1 cellular context compared by ENCODE assay signal in the genomic region with DNA sequence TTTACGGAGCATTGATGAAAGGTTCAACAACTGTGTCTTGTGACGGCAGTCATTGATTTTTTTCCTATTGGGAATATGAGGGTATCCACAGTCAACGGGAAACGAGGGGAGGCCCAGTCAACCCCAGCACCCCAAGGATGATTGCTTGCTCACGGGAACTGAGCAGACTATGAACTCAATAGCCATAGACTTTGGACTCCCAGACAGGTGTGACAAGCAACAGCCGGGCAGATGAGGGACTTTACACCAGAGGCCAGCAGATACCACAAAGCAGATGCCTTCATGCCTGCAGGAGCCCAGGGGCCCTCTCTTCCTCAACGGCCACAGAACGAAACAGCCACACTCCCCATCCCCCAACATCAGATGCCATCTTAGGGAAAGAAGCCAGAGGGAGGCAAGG.
TF ChIP-seq lines count a peak whose summit lies in the region.

No MANE protein-coding gene starts in this region.

TF ChIP-seq in GM12878, 131 proteins besides CTCF, POLR2A, EP300 and RAD21 (continued from another document and continues in another):
- TF ChIP-seq, protein P1, sequence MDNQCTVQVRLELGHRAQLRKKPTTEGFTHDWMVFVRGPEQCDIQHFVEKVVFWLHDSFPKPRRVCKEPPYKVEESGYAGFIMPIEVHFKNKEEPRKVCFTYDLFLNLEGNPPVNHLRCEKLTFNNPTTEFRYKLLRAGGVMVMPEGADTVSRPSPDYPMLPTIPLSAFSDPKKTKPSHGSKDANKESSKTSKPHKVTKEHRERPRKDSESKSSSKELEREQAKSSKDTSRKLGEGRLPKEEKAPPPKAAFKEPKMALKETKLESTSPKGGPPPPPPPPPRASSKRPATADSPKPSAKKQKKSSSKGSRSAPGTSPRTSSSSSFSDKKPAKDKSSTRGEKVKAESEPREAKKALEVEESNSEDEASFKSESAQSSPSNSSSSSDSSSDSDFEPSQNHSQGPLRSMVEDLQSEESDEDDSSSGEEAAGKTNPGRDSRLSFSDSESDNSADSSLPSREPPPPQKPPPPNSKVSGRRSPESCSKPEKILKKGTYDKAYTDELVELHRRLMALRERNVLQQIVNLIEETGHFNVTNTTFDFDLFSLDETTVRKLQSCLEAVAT (IDR thresholded peaks at IDR 0.05), result 0 out of 2 replicates have a peak, but pooled peaks have one; percentile 22
- TF ChIP-seq FOS (IDR thresholded peaks at IDR 0.05; ENCODE audit: borderline replicate concordance, extremely low read depth, insufficient read length) (no peak), CHD4 (IDR thresholded peaks at IDR 0.05) (no peak), SP1 (IDR thresholded peaks at IDR 0.05; ENCODE audit: low read depth, low read length) (no peak), NR2F1 (conservative IDR thresholded peaks at IDR 0.05) (peak; percentile 43; the same call in 1 of the 2 replicates), ZNF207 (IDR thresholded peaks at IDR 0.05; ENCODE audit: borderline replicate concordance) (no peak), RBBP5 (conservative IDR thresholded peaks at IDR 0.05) (no peak), IKZF2 (IDR thresholded peaks at IDR 0.05) (peak; percentile 60 to 71; a peak in 2 of 4 replicates), TCF7 (IDR thresholded peaks at IDR 0.05; ENCODE audit: borderline replicate concordance) (no peak), HCFC1 (IDR thresholded peaks at IDR 0.05; ENCODE audit: low read length) (no peak), JUNB (IDR thresholded peaks at IDR 0.05) (no peak), DPF2 (IDR thresholded peaks at IDR 0.05) (peak; percentile 81; the same call in 1 of the 2 replicates), POU2F2 (IDR thresholded peaks at IDR 0.05; ENCODE audit: borderline replicate concordance, low read depth, low read length) (no peak), BMI1 (IDR thresholded peaks at IDR 0.05; ENCODE audit: borderline replicate concordance) (no peak), NBN (IDR thresholded peaks at IDR 0.05) (0 out of 2 replicates have a peak, but pooled peaks have one; percentile 27), CBX3 (IDR thresholded peaks at IDR 0.05; ENCODE audit: borderline replicate concordance, low read depth) (no peak), CBX5 (IDR thresholded peaks at IDR 0.05; ENCODE audit: low read depth) (no peak), TCF12 (IDR thresholded peaks at IDR 0.05; ENCODE audit: low read depth, low read length) (peak; percentile 89), GABPA (IDR thresholded peaks at IDR 0.05; ENCODE audit: low read depth) (no peak), BACH1 (IDR thresholded peaks at IDR 0.05; ENCODE audit: borderline replicate concordance) (no peak; the same call in 1 of the 2 replicates), IKZF1 (conservative IDR thresholded peaks at IDR 0.05) (peak; percentile 82), POLR2AphosphoS2 (IDR thresholded peaks at IDR 0.05; ENCODE audit: low read depth, low read length) (no peak), POLR2AphosphoS5 (IDR thresholded peaks at IDR 0.05; ENCODE audit: low read length) (no peak), MTA2 (IDR thresholded peaks at IDR 0.05; ENCODE audit: low read depth) (peak; percentile 61), RB1 (IDR thresholded peaks at IDR 0.05; ENCODE audit: borderline replicate concordance) (no peak), SMC3 (IDR thresholded peaks at IDR 0.05; ENCODE audit: borderline replicate concordance, low read length) (peak; percentile 15; the same call in 1 of the 2 replicates), SRF (IDR thresholded peaks at IDR 0.05; ENCODE audit: low read depth in 2 of 2, low read length in 2 of 2) (no peak), HDAC6 (IDR thresholded peaks at IDR 0.05; ENCODE audit: unreplicated experiment) (no peak), TAF1 (IDR thresholded peaks at IDR 0.05; ENCODE audit: borderline replicate concordance, low read depth, low read length) (no peak), ZSCAN29 (IDR thresholded peaks at IDR 0.05) (no peak), NR2C1 (IDR thresholded peaks at IDR 0.05) (no peak), PAX5 (IDR thresholded peaks at IDR 0.05; ENCODE audit: borderline replicate concordance, low read depth, low read length) (no peak), ZNF24 (IDR thresholded peaks at IDR 0.05) (no peak)
- TF ChIP-seq, protein P2, sequence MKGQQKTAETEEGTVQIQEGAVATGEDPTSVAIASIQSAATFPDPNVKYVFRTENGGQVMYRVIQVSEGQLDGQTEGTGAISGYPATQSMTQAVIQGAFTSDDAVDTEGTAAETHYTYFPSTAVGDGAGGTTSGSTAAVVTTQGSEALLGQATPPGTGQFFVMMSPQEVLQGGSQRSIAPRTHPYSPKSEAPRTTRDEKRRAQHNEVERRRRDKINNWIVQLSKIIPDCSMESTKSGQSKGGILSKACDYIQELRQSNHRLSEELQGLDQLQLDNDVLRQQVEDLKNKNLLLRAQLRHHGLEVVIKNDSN (IDR thresholded peaks at IDR 0.05; ENCODE audit: borderline replicate concordance, extremely low read length, insufficient read depth, low read depth, low read length), result no peak
- TF ChIP-seq, protein P3, sequence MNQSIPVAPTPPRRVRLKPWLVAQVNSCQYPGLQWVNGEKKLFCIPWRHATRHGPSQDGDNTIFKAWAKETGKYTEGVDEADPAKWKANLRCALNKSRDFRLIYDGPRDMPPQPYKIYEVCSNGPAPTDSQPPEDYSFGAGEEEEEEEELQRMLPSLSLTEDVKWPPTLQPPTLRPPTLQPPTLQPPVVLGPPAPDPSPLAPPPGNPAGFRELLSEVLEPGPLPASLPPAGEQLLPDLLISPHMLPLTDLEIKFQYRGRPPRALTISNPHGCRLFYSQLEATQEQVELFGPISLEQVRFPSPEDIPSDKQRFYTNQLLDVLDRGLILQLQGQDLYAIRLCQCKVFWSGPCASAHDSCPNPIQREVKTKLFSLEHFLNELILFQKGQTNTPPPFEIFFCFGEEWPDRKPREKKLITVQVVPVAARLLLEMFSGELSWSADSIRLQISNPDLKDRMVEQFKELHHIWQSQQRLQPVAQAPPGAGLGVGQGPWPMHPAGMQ (IDR thresholded peaks at IDR 0.05; ENCODE audit: borderline replicate concordance), result no peak
- TF ChIP-seq, protein P4, sequence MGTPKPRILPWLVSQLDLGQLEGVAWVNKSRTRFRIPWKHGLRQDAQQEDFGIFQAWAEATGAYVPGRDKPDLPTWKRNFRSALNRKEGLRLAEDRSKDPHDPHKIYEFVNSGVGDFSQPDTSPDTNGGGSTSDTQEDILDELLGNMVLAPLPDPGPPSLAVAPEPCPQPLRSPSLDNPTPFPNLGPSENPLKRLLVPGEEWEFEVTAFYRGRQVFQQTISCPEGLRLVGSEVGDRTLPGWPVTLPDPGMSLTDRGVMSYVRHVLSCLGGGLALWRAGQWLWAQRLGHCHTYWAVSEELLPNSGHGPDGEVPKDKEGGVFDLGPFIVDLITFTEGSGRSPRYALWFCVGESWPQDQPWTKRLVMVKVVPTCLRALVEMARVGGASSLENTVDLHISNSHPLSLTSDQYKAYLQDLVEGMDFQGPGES (IDR thresholded peaks at IDR 0.05), result no peak
- TF ChIP-seq, protein P5, sequence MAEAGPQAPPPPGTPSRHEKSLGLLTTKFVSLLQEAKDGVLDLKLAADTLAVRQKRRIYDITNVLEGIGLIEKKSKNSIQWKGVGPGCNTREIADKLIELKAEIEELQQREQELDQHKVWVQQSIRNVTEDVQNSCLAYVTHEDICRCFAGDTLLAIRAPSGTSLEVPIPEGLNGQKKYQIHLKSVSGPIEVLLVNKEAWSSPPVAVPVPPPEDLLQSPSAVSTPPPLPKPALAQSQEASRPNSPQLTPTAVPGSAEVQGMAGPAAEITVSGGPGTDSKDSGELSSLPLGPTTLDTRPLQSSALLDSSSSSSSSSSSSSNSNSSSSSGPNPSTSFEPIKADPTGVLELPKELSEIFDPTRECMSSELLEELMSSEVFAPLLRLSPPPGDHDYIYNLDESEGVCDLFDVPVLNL (IDR thresholded peaks at IDR 0.05; ENCODE audit: low read depth, low read length), result no peak
- TF ChIP-seq, protein P6, sequence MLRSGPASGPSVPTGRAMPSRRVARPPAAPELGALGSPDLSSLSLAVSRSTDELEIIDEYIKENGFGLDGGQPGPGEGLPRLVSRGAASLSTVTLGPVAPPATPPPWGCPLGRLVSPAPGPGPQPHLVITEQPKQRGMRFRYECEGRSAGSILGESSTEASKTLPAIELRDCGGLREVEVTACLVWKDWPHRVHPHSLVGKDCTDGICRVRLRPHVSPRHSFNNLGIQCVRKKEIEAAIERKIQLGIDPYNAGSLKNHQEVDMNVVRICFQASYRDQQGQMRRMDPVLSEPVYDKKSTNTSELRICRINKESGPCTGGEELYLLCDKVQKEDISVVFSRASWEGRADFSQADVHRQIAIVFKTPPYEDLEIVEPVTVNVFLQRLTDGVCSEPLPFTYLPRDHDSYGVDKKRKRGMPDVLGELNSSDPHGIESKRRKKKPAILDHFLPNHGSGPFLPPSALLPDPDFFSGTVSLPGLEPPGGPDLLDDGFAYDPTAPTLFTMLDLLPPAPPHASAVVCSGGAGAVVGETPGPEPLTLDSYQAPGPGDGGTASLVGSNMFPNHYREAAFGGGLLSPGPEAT (IDR thresholded peaks at IDR 0.05; ENCODE audit: low read depth), result peak; percentile 57; the same call in 1 of the 2 replicates
- TF ChIP-seq, protein P7, sequence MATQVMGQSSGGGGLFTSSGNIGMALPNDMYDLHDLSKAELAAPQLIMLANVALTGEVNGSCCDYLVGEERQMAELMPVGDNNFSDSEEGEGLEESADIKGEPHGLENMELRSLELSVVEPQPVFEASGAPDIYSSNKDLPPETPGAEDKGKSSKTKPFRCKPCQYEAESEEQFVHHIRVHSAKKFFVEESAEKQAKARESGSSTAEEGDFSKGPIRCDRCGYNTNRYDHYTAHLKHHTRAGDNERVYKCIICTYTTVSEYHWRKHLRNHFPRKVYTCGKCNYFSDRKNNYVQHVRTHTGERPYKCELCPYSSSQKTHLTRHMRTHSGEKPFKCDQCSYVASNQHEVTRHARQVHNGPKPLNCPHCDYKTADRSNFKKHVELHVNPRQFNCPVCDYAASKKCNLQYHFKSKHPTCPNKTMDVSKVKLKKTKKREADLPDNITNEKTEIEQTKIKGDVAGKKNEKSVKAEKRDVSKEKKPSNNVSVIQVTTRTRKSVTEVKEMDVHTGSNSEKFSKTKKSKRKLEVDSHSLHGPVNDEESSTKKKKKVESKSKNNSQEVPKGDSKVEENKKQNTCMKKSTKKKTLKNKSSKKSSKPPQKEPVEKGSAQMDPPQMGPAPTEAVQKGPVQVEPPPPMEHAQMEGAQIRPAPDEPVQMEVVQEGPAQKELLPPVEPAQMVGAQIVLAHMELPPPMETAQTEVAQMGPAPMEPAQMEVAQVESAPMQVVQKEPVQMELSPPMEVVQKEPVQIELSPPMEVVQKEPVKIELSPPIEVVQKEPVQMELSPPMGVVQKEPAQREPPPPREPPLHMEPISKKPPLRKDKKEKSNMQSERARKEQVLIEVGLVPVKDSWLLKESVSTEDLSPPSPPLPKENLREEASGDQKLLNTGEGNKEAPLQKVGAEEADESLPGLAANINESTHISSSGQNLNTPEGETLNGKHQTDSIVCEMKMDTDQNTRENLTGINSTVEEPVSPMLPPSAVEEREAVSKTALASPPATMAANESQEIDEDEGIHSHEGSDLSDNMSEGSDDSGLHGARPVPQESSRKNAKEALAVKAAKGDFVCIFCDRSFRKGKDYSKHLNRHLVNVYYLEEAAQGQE (IDR thresholded peaks at IDR 0.05; ENCODE audit: low read depth, low read length), result no peak
- TF ChIP-seq, protein P8, sequence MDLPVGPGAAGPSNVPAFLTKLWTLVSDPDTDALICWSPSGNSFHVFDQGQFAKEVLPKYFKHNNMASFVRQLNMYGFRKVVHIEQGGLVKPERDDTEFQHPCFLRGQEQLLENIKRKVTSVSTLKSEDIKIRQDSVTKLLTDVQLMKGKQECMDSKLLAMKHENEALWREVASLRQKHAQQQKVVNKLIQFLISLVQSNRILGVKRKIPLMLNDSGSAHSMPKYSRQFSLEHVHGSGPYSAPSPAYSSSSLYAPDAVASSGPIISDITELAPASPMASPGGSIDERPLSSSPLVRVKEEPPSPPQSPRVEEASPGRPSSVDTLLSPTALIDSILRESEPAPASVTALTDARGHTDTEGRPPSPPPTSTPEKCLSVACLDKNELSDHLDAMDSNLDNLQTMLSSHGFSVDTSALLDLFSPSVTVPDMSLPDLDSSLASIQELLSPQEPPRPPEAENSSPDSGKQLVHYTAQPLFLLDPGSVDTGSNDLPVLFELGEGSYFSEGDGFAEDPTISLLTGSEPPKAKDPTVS (IDR thresholded peaks at IDR 0.05; ENCODE audit: low read depth, low read length), result no peak
- TF ChIP-seq, protein P9, sequence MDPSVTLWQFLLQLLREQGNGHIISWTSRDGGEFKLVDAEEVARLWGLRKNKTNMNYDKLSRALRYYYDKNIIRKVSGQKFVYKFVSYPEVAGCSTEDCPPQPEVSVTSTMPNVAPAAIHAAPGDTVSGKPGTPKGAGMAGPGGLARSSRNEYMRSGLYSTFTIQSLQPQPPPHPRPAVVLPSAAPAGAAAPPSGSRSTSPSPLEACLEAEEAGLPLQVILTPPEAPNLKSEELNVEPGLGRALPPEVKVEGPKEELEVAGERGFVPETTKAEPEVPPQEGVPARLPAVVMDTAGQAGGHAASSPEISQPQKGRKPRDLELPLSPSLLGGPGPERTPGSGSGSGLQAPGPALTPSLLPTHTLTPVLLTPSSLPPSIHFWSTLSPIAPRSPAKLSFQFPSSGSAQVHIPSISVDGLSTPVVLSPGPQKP (IDR thresholded peaks at IDR 0.05; ENCODE audit: low read depth, low read length), result no peak
- TF ChIP-seq, protein P10, sequence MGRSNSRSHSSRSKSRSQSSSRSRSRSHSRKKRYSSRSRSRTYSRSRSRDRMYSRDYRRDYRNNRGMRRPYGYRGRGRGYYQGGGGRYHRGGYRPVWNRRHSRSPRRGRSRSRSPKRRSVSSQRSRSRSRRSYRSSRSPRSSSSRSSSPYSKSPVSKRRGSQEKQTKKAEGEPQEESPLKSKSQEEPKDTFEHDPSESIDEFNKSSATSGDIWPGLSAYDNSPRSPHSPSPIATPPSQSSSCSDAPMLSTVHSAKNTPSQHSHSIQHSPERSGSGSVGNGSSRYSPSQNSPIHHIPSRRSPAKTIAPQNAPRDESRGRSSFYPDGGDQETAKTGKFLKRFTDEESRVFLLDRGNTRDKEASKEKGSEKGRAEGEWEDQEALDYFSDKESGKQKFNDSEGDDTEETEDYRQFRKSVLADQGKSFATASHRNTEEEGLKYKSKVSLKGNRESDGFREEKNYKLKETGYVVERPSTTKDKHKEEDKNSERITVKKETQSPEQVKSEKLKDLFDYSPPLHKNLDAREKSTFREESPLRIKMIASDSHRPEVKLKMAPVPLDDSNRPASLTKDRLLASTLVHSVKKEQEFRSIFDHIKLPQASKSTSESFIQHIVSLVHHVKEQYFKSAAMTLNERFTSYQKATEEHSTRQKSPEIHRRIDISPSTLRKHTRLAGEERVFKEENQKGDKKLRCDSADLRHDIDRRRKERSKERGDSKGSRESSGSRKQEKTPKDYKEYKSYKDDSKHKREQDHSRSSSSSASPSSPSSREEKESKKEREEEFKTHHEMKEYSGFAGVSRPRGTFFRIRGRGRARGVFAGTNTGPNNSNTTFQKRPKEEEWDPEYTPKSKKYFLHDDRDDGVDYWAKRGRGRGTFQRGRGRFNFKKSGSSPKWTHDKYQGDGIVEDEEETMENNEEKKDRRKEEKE (IDR thresholded peaks at IDR 0.05), result no peak
